ENCODE assay signal across 30 cellular contexts in the genomic region with DNA sequence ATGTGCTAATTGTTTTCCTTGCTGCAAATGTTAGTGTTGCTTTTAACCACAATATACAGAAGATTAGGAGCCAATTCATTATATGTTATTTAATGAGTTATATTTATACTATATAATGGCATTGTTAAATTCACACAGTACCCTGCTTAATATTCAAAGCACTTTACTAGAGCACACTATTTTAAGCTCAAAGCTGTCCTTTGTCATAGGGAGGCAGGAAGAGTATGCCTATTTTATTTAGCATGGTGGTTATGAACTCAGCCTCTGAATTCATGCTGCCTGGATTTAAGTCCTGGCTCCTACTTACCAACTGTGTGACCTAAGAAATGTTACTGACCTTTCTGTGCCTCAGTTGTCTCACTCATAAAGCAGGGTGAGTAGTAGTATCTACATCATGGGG.
"Had no signal": no experiment of that assay in that cellular context is flagged by ENCODE, and none has a peak within 500 bp of the region (broad histone marks: within the 10 kb centered on the region; RNA-seq: fewer than 3 reads in every experiment).

No MANE protein-coding gene starts in this region.

- FAIRE-seq: astrocyte, bronchial epithelial cell, colon had no signal

- H3K4me3 ChIP-seq: esophagus muscularis mucosa, gastroesophageal sphincter had no signal

- H3K27me3 ChIP-seq: brain microvascular endothelial cell, esophagus muscularis mucosa, foreskin keratinocyte, gastroesophageal sphincter had no signal

- H3K27ac ChIP-seq: brain microvascular endothelial cell, esophagus muscularis mucosa, foreskin keratinocyte, gastroesophageal sphincter, WERI-Rb-1 had no signal

- ATAC-seq: activated CD4-positive, CD25-positive, alpha-beta regulatory T cell treated with anti-CD3 and anti-CD28 coated beads, Interleukin-2, amount 50 U/mL, for 24 hours; activated CD8-positive, alpha-beta T cell treated with anti-CD3 and anti-CD28 coated beads for 36 hours; activated T-cell treated with anti-CD3 and anti-CD28 coated beads, Interleukin-2, amount 50 U/mL, for 4 hours; activated T-helper 17 cell treated with anti-CD3 and anti-CD28 coated beads, Interleukin-2, amount 50 U/mL, for 72 hours; effector memory CD8-positive, alpha-beta T cell; foreskin keratinocyte; gastroesophageal sphincter; T-helper 17 cell had no signal

- H3K36me3 ChIP-seq: brain microvascular endothelial cell, esophagus muscularis mucosa, gastroesophageal sphincter, WERI-Rb-1 had no signal

- H3K9me3 ChIP-seq: esophagus muscularis mucosa, gastroesophageal sphincter had no signal

- H3K4me1 ChIP-seq: foreskin keratinocyte had no signal

- DNase-seq: activated B cell treated with CpG ODN at 0.5 μM for 24 hours; activated CD4-positive, alpha-beta T cell treated with anti-CD3 and anti-CD28 coated beads for 48 hours; activated CD4-positive, alpha-beta T cell treated with anti-CD3 and anti-CD28 coated beads, Interleukin-2, amount 50 U/mL, for 1 hour; activated CD4-positive, alpha-beta T cell treated with anti-CD3 and anti-CD28 coated beads, Interleukin-2, amount 50 U/mL, for 48 hours; activated CD8-positive, alpha-beta memory T cell treated with anti-CD3 and anti-CD28 coated beads for 24 hours; activated CD8-positive, alpha-beta T cell treated with anti-CD3 and anti-CD28 coated beads for 36 hours; activated effector memory CD4-positive, alpha-beta T cell treated with Interleukin-2 at 50 U/mL for 16 hours; activated gamma-delta T cell treated with Interleukin-2 at 50 U/mL for 16 hours; activated naive CD4-positive, alpha-beta T cell treated with anti-CD3 and anti-CD28 coated beads, Interleukin-2, amount 50 U/mL, for 16 hours; activated naive CD4-positive, alpha-beta T cell treated with Interleukin-2 at 50 U/mL for 16 hours; activated T-cell treated with anti-CD3 and anti-CD28 coated beads, Interleukin-2, amount 50 U/mL, for 4 hours; amniotic stem cell; brain microvascular endothelial cell; cortex of kidney; dermis blood vessel endothelial cell; effector CD4-positive, alpha-beta T cell; effector memory CD8-positive, alpha-beta T cell; erythroblast; foreskin keratinocyte; T-helper 1 cell; T-helper 17 cell; T1000; WERI-Rb-1 had no signal
